In the genomic region with DNA sequence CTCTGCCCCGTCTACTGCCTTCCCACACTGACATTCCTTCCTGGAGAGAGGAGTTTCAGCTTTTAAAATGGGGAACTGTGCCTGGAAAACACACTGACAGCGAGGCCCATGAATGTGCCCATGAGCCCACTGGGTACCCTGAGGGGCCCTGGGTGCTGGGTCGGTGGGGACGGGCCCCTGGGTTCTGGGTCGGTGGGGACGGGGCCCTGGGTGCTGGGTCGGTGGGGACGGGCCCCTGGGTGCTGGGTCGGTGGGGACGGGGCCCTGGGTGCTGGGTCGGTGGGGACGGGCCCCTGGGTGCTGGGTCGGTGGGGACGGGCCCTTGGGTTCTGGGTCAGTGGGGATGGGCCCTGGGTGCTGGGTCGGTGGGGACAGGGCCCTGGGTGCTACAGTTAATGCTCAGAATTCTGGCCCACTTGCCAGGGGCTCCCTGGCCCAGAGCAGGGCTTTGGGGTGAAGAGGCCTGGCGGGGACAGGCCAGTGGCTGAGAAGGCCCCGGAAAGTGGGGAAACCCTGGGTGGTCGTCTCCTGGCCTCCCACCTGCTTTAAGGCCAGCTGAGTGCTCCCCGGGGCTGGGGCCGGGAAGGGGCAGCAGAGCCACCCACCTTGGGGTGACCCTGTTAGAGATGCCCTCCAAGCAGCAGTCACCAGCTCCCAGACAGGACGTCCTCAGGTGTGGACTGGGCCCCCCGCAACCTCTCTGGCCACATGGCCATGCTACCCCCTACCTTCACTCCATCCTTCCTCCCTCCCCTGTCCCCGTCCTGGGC, we compare ENCODE assay signal across 2 cellular contexts.
TF ChIP-seq lines count a peak whose summit lies in the region.

No MANE protein-coding gene starts in this region.

TF ChIP-seq in SK-N-SH, 30 proteins besides CTCF, POLR2A, EP300 and RAD21 (continued from another document):
- no peak for TF ChIP-seq GATA2 (CRISPR knock-in tag; IDR thresholded peaks at IDR 0.05)
- no peak for TF ChIP-seq RXRA (IDR thresholded peaks at IDR 0.05; ENCODE audit: borderline replicate concordance, low read depth)
- TF ChIP-seq GABPA (IDR thresholded peaks at IDR 0.05; ENCODE audit: low read depth): no peak
- TF ChIP-seq CHD2 (IDR thresholded peaks at IDR 0.05; ENCODE audit: low read length, partially characterized antibody): no peak
- TF ChIP-seq FOSL2 (IDR thresholded peaks at IDR 0.05; ENCODE audit: borderline replicate concordance, low read depth): no peak
TF ChIP-seq in SK-N-SH: peak in this region for 0.

TF ChIP-seq in SK-N-SH treated with all-trans-retinoic acid at 6 μM for 48 hours, 23 proteins besides CTCF, POLR2A, EP300 and RAD21 (continued from another document):
- TF ChIP-seq, protein P1, sequence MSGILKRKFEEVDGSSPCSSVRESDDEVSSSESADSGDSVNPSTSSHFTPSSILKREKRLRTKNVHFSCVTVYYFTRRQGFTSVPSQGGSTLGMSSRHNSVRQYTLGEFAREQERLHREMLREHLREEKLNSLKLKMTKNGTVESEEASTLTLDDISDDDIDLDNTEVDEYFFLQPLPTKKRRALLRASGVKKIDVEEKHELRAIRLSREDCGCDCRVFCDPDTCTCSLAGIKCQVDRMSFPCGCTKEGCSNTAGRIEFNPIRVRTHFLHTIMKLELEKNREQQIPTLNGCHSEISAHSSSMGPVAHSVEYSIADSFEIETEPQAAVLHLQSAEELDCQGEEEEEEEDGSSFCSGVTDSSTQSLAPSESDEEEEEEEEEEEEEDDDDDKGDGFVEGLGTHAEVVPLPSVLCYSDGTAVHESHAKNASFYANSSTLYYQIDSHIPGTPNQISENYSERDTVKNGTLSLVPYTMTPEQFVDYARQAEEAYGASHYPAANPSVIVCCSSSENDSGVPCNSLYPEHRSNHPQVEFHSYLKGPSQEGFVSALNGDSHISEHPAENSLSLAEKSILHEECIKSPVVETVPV (CRISPR knock-in tag; IDR thresholded peaks at IDR 0.05): no peak
- TF ChIP-seq BACH2 (CRISPR knock-in tag; IDR thresholded peaks at IDR 0.05; ENCODE audit: borderline replicate concordance): no peak
- TF ChIP-seq, protein P2, sequence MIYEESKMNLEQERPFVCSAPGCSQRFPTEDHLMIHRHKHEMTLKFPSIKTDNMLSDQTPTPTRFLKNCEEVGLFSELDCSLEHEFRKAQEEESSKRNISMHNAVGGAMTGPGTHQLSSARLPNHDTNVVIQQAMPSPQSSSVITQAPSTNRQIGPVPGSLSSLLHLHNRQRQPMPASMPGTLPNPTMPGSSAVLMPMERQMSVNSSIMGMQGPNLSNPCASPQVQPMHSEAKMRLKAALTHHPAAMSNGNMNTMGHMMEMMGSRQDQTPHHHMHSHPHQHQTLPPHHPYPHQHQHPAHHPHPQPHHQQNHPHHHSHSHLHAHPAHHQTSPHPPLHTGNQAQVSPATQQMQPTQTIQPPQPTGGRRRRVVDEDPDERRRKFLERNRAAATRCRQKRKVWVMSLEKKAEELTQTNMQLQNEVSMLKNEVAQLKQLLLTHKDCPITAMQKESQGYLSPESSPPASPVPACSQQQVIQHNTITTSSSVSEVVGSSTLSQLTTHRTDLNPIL (CRISPR knock-in tag; IDR thresholded peaks at IDR 0.05; ENCODE audit: low read depth): no peak
- TF ChIP-seq ARNTL (CRISPR knock-in tag; IDR thresholded peaks at IDR 0.05; ENCODE audit: borderline replicate concordance, low read depth): no peak
- TF ChIP-seq, protein P3, sequence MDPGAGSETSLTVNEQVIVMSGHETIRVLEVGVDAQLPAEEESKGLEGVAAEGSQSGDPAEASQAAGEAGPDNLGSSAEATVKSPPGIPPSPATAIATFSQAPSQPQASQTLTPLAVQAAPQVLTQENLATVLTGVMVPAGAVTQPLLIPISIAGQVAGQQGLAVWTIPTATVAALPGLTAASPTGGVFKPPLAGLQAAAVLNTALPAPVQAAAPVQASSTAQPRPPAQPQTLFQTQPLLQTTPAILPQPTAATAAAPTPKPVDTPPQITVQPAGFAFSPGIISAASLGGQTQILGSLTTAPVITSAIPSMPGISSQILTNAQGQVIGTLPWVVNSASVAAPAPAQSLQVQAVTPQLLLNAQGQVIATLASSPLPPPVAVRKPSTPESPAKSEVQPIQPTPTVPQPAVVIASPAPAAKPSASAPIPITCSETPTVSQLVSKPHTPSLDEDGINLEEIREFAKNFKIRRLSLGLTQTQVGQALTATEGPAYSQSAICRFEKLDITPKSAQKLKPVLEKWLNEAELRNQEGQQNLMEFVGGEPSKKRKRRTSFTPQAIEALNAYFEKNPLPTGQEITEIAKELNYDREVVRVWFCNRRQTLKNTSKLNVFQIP (CRISPR knock-in tag; IDR thresholded peaks at IDR 0.05; ENCODE audit: borderline replicate concordance, low read depth): no peak
- no peak for TF ChIP-seq TOX (CRISPR knock-in tag; IDR thresholded peaks at IDR 0.05; ENCODE audit: borderline replicate concordance)
- TF ChIP-seq, protein P4, sequence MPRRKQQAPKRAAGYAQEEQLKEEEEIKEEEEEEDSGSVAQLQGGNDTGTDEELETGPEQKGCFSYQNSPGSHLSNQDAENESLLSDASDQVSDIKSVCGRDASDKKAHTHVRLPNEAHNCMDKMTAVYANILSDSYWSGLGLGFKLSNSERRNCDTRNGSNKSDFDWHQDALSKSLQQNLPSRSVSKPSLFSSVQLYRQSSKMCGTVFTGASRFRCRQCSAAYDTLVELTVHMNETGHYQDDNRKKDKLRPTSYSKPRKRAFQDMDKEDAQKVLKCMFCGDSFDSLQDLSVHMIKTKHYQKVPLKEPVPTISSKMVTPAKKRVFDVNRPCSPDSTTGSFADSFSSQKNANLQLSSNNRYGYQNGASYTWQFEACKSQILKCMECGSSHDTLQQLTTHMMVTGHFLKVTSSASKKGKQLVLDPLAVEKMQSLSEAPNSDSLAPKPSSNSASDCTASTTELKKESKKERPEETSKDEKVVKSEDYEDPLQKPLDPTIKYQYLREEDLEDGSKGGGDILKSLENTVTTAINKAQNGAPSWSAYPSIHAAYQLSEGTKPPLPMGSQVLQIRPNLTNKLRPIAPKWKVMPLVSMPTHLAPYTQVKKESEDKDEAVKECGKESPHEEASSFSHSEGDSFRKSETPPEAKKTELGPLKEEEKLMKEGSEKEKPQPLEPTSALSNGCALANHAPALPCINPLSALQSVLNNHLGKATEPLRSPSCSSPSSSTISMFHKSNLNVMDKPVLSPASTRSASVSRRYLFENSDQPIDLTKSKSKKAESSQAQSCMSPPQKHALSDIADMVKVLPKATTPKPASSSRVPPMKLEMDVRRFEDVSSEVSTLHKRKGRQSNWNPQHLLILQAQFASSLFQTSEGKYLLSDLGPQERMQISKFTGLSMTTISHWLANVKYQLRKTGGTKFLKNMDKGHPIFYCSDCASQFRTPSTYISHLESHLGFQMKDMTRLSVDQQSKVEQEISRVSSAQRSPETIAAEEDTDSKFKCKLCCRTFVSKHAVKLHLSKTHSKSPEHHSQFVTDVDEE (CRISPR knock-in tag; IDR thresholded peaks at IDR 0.05): no peak
- TF ChIP-seq ZFP3 (CRISPR knock-in tag; IDR thresholded peaks at IDR 0.05): no peak
- no peak for TF ChIP-seq ZNF70 (CRISPR knock-in tag; IDR thresholded peaks at IDR 0.05)
- TF ChIP-seq ZC3H10 (CRISPR knock-in tag; IDR thresholded peaks at IDR 0.05): no peak
- TF ChIP-seq PPARA (CRISPR knock-in tag; IDR thresholded peaks at IDR 0.05; ENCODE audit: borderline replicate concordance): no peak
- TF ChIP-seq RARB (CRISPR knock-in tag; IDR thresholded peaks at IDR 0.05): no peak
- TF ChIP-seq ISL1 (CRISPR knock-in tag; IDR thresholded peaks at IDR 0.05): no peak
- TF ChIP-seq, protein P5, sequence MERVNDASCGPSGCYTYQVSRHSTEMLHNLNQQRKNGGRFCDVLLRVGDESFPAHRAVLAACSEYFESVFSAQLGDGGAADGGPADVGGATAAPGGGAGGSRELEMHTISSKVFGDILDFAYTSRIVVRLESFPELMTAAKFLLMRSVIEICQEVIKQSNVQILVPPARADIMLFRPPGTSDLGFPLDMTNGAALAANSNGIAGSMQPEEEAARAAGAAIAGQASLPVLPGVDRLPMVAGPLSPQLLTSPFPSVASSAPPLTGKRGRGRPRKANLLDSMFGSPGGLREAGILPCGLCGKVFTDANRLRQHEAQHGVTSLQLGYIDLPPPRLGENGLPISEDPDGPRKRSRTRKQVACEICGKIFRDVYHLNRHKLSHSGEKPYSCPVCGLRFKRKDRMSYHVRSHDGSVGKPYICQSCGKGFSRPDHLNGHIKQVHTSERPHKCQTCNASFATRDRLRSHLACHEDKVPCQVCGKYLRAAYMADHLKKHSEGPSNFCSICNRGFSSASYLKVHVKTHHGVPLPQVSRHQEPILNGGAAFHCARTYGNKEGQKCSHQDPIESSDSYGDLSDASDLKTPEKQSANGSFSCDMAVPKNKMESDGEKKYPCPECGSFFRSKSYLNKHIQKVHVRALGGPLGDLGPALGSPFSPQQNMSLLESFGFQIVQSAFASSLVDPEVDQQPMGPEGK (CRISPR knock-in tag; IDR thresholded peaks at IDR 0.05; ENCODE audit: borderline replicate concordance): no peak
- no peak for TF ChIP-seq OSR1 (CRISPR knock-in tag; IDR thresholded peaks at IDR 0.05)
